ENCODE assay signal across 14 cellular contexts in genomic region chr19:2582984-2583956, GRCh38.
DNase-seq lines count a peak whose midpoint lies in the region; ATAC-seq and TF ChIP-seq lines count a peak whose summit lies in the region.
"Had no signal": no experiment of that assay in that cellular context is flagged by ENCODE, and none has a peak within 500 bp of the region (broad histone marks: within the 10 kb centered on the region; RNA-seq: fewer than 3 reads in every experiment).

No MANE protein-coding gene starts in this region.

- H3K36me3 ChIP-seq in HCT116 (ENCODE audit: control insufficient read depth in 1 of 2, insufficient read depth in 2 of 2, low read length in 2 of 2), result no peaks in the 10 kb centered on the region

- no peaks in the 10 kb centered on the region for H3K9me3 Mint-ChIP-seq in Calu3 (ENCODE audit: low read depth, unreplicated experiment)

- H4K20me1 ChIP-seq in HCT116 (ENCODE audit: insufficient read depth), result no peaks in the 10 kb centered on the region

- no peak overlapping the region for H3K27ac ChIP-seq in HCT116 (ENCODE audit: low read depth, low read length)

- POLR2A ChIA-PET in HCT116 (lab: Charles Lee), result interaction anchor here (6.7 kb wide), 1 partner anchor 106 kb away, joined by 91 read pairs; the partner anchor contains the start of gene GADD45B

- no peaks in the 10 kb centered on the region for H3K79me2 ChIP-seq in HCT116 (ENCODE audit: insufficient read depth, low read length)

- H3K4me1 Mint-ChIP-seq in Calu3 (ENCODE audit: low read depth, unreplicated experiment), result peaks cover 14% of the 10 kb centered on the region

- intact Hi-C loops in HCT116 (cut with micrococcal nuclease) (no loop called here), posterior vena cava (cut with DNase I) (loop anchor here in 1 of 2 donors (10.0 kb wide), 1 partner anchor 108 kb away; the partner anchor contains the start of gene GADD45B), Calu3 (cut with micrococcal nuclease; ENCODE audit: unreplicated experiment) (no loop called here)

- H3K36me3 Mint-ChIP-seq in Calu3 (ENCODE audit: insufficient read depth, unreplicated experiment), result no peaks in the 10 kb centered on the region

- TF ChIP-seq CTCF in AG10803 (conservative IDR thresholded peaks at IDR 0.05; ENCODE audit: low read length), result no peak; the same call in 1 of the 2 replicates
- no peak for TF ChIP-seq CTCF in HCT116 (IDR thresholded peaks at IDR 0.05 in 2 of 3, conservative IDR thresholded peaks at IDR 0.05 in 1 of 3; ENCODE audit: borderline replicate concordance in 1 of 3, insufficient read depth in 1 of 3, low read depth in 2 of 3, low read length in 2 of 3)
- TF ChIP-seq CTCF in choroid plexus epithelial cell (conservative IDR thresholded peaks at IDR 0.05; ENCODE audit: low read depth, low read length), result no peak
- no peak for TF ChIP-seq CTCF in Calu3 (IDR thresholded peaks at IDR 0.05; ENCODE audit: unreplicated experiment)

- 0 out of 4 replicates have a peak, but pooled peaks cover 0 to 7% of the 10 kb centered on the region in 2 experiments for H3K9me3 ChIP-seq in HCT116 (ENCODE audit: control insufficient read depth in 1 of 2, insufficient read depth in 1 of 2, low read depth in 1 of 2, low read length in 2 of 2)

- H3K9ac ChIP-seq in HCT116 (ENCODE audit: low read length), result no peak overlapping the region

- no peak overlapping the region for H2AFZ ChIP-seq in HCT116 (ENCODE audit: low read depth, low read length, poor library complexity, severe bottlenecking)
- H2AFZ ChIP-seq: GM23338 had no signal

- peaks cover 12% of the 10 kb centered on the region for H3K27me3 Mint-ChIP-seq in Calu3 (ENCODE audit: unreplicated experiment)

- ATAC-seq in HCT116, result no peak
- no peak for ATAC-seq in GM21576 (IDR thresholded peaks at IDR 0.05; ENCODE audit: unreplicated experiment)
- ATAC-seq in GM21825 (IDR thresholded peaks at IDR 0.05; ENCODE audit: unreplicated experiment), result no peak
- ATAC-seq: GM23338 had no signal

- no peaks in the 10 kb centered on the region for H3K27me3 ChIP-seq in HCT116 (ENCODE audit: insufficient read depth, low read length)

- H3K4me3 ChIP-seq in AG10803 (ENCODE audit: low read length), result no peak overlapping the region
- no peak overlapping the region for H3K4me3 ChIP-seq in HCT116 (replicated peaks in 1 of 2; ENCODE audit: low read depth in 1 of 2, low read length in 2 of 2)
- no peak overlapping the region for H3K4me3 ChIP-seq in choroid plexus epithelial cell (ENCODE audit: low read depth, low read length)
- H3K4me3 ChIP-seq: GM23338 had no signal

- no peak overlapping the region for H3K4me3 Mint-ChIP-seq in Calu3 (ENCODE audit: low read depth, unreplicated experiment)
- H3K4me3 Mint-ChIP-seq: GM23338, HFFc6 had no signal

- TF ChIP-seq RAD21 in HCT116 (IDR thresholded peaks at IDR 0.05; ENCODE audit: low read depth), result no peak

- TF ChIP-seq POLR2A in HCT116 (IDR thresholded peaks at IDR 0.05; ENCODE audit: borderline replicate concordance, extremely low read depth, insufficient read depth, insufficient read length), result no peak

- RAD21 ChIA-PET in HCT116 (lab: Charles Lee; ENCODE audit: low non-redundant PET in 1 of 2, low total read pairs in 2 of 2, uncharacterized antibody in 2 of 2, unreplicated experiment in 2 of 2), result no interaction called here

- no peak overlapping the region for H3K27ac Mint-ChIP-seq in Calu3 (ENCODE audit: unreplicated experiment)
- H3K27ac Mint-ChIP-seq: GM23338, HFFc6 had no signal

- CTCF ChIA-PET in HCT116 (lab: Charles Lee), result interaction anchor here (0.8 kb wide), 1 partner anchor 109 kb away, joined by 3 read pairs; no protein-coding TSS in a partner anchor
- CTCF ChIA-PET in Calu3 (lab: Charles Lee), result no interaction called here

- H3K4me2 ChIP-seq in HCT116 (ENCODE audit: low read length), result no peak overlapping the region
- H3K4me2 ChIP-seq: GM23338 had no signal

- H3K9me2 ChIP-seq in HCT116 (ENCODE audit: insufficient read depth), result no peaks in the 10 kb centered on the region

- DNase-seq in AG10803 (ENCODE audit: low read depth), result peak; percentile 13
- DNase-seq in HCT116 (ENCODE audit: low read depth, low spot score), result no peak
- peak; percentile 37 for DNase-seq in choroid plexus epithelial cell (ENCODE audit: low read depth)
- DNase-seq in posterior vena cava (ENCODE audit: low spot score), result peak; percentile 44
- DNase-seq in Calu3, result no peak
- DNase-seq in effector CD8-positive, alpha-beta T cell (lab: John Stamatoyannopoulos, UW), result no peak
- DNase-seq: C1 segment of cervical spinal cord, HFFc6, NCI-H1417, NCI-H1930, NCI-H524 had no signal

- BruUV-seq in HCT116 (replicated peaks; lab: Mats Ljungman, UMichigan), result no TSS peak
- BruUV-seq in Calu3 (replicated peaks; lab: Mats Ljungman, UMichigan), result no TSS peak

- H3K4me1 ChIP-seq in HCT116 (ENCODE audit: control insufficient read depth in 1 of 2, insufficient read depth in 2 of 2, low read length in 2 of 2), result peaks cover 16 to 31% of the 10 kb centered on the region in 2 experiments

TF ChIP-seq in HCT116, 20 proteins besides CTCF, POLR2A, EP300 and RAD21:
- TF ChIP-seq ZBTB33 (IDR thresholded peaks at IDR 0.05; ENCODE audit: extremely low read depth, insufficient replicate concordance, low read length) (no peak), ZFX (IDR thresholded peaks at IDR 0.05) (no peak), CBX3 (IDR thresholded peaks at IDR 0.05; ENCODE audit: low read depth) (peak; percentile 96)
TF ChIP-seq in HCT116: peak in this region for 1.

Comparison
In these comparisons a context has a peak if more than half of its experiments do, and no peak if none do; other contexts are left out.
1. DNase-seq: peak in AG10803 (single experiment), choroid plexus epithelial cell (single experiment) and posterior vena cava (single experiment); none in HCT116 (single experiment), Calu3 (single experiment) and effector CD8-positive, alpha-beta T cell (single experiment).